In the genomic region with DNA sequence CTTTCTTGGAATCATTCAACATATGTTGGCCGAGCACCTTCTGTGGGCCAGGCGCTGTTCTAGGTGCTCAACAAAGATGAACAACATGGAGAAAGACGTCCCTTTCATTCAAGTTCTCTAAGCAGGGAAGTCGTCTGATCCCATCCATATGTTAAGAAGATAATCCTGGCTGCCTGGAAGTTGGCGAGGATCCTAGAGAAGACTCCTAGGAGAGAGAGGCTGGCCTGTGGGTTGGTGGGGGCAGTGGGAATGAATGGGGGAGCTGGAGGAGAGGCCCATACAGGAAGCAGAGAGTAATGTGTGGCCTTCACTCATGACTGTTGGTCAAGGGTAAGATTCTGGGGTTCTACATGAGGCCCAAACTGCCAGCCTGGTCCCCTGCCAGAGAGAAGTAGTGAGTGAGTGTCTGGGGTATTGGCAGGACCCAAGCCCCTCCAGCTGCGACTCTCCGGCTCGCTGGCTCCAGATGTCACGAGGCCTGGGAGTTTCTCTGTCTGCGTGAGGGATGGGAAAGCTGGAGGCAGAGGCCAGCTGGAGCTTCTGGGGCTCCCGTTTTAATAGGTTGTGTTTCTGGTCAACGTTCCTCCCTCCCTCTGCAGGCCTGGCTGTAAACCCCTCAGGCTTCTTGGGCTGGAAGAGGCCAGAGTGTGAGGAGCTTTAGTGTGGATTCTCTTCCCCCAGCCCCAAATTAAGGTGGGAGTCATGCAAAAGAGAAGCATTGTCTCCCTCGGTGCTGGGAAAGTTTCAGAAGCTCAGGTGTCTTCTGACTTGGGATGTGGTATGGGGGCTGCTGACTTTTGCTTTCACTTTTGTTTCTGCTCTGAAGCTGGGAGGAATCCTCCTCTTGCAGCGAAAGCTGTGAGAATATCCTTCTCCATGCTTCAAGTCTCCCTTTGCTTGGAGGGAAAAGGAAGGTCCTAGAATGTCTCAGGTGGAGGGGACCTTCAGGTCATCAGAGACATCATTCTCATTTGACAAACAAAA, we compare ENCODE assay signal across 10 cellular contexts. TPM values are rescaled to one million over a fixed set of nuclear protein-coding genes. Genes with fewer than 3 reads are reported as not detected.
DNase-seq lines count a peak whose midpoint lies in the region; ATAC-seq, FAIRE-seq and TF ChIP-seq lines count a peak whose summit lies in the region.
"Had no signal": no experiment of that assay in that cellular context is flagged by ENCODE, and none has a peak within 500 bp of the region (broad histone marks: within the 10 kb centered on the region; RNA-seq: fewer than 3 reads in every experiment).

No MANE protein-coding gene starts in this region.

- CTCF ChIA-PET in AG04450 (lab: Charles Lee): interaction anchor here (0.7 to 2.8 kb wide), 4 partner anchors 13 to 168 kb away, joined by 3 to 12 read pairs (median 6); no protein-coding TSS in a partner anchor

- H3K9me3 ChIP-seq in AG04450 (ENCODE audit: control insufficient read depth, insufficient read depth, low read length) (no peaks in the 10 kb centered on the region; the same call in 1 of the 2 replicates), T-helper 17 cell (ENCODE audit: control insufficient read depth, low read length, poor library complexity, severe bottlenecking) (no peaks in the 10 kb centered on the region), lower lobe of right lung (no peaks in the 10 kb centered on the region)

- peak; percentile 40 for FAIRE-seq in GM12892 (lab: Jason Lieb, UNC)

- H3K4me1 ChIP-seq in lower lobe of right lung: peaks cover 65% of the 10 kb centered on the region

- H3K4me3 ChIP-seq in AG04450 (ENCODE audit: low read depth, low read length) (peak overlapping the region; percentile 71), lower lobe of right lung (peak overlapping the region; percentile 29)

- no peak for DNase-seq in AG04450 (ENCODE audit: low read depth, low spot score)
- DNase-seq in GM12892 (ENCODE audit: insufficient read length): no peak
- DNase-seq in T-helper 17 cell: no peak
- DNase-seq in lower lobe of right lung: no peak
- DNase-seq in GM03348 (ENCODE audit: low spot score): no peak
- no peak for DNase-seq in HuH-7.5 (ENCODE audit: low spot score)
- DNase-seq: DMS79, midbrain had no signal

- intact Hi-C loops in lower lobe of right lung (cut with DNase I): no loop called here

- H3K4me1 Mint-ChIP-seq in T-helper 17 cell: peaks cover 22% of the 10 kb centered on the region

- H3K27me3 Mint-ChIP-seq in T-helper 17 cell: peaks cover 42% of the 10 kb centered on the region

- POLR2A ChIA-PET in AG04450 (lab: Yijun Ruan, JAX): interaction anchor here (0.9 to 2.5 kb wide), 2 partner anchors 11 to 23 kb away, joined by 3 to 13 read pairs; no protein-coding TSS in a partner anchor

- no peaks in the 10 kb centered on the region for H3K36me3 ChIP-seq in lower lobe of right lung

- H3K27me3 ChIP-seq in AG04450 (ENCODE audit: control insufficient read depth, insufficient read depth, low read length) (no peaks in the 10 kb centered on the region), lower lobe of right lung (ENCODE audit: low read depth) (no peaks in the 10 kb centered on the region)

- peak overlapping the region; percentile 54 for H3K27ac Mint-ChIP-seq in T-helper 17 cell

- TF ChIP-seq CTCF in AG04450 (IDR thresholded peaks at IDR 0.05; ENCODE audit: low read depth, low read length) (no peak), lower lobe of right lung (IDR thresholded peaks at IDR 0.05) (no peak)

- ATAC-seq in T-helper 17 cell (no peak), lower lobe of right lung (no peak), GM21528 (IDR thresholded peaks at IDR 0.05; ENCODE audit: low FRiP score, unreplicated experiment) (no peak), GM18498 (IDR thresholded peaks at IDR 0.05; ENCODE audit: unreplicated experiment) (no peak)

- no peak for TF ChIP-seq POLR2A in GM12892 (IDR thresholded peaks at IDR 0.05; ENCODE audit: low read depth, low read length)

- H3K36me3 Mint-ChIP-seq in T-helper 17 cell (ENCODE audit: low read depth): peaks cover 3% of the 10 kb centered on the region

- H3K27ac ChIP-seq in AG04450 (ENCODE audit: low read depth, low read length) (peak overlapping the region; percentile 39), lower lobe of right lung (peak overlapping the region; percentile 56)

- peak overlapping the region; percentile 68 for H3K4me3 Mint-ChIP-seq in T-helper 17 cell

RNA-seq across cellular contexts. Expression of a gene that starts 2.5 kb away (rescaled TPM):
- polyA plus RNA-seq in AG04450 (2011; rRNA removed): 25.5 and 28.6 TPM in 2 replicates
- 9.0 and 13.6 TPM in 2 replicates for polyA minus RNA-seq in AG04450 (2011; rRNA and poly(A)+ RNA removed)
- polyA plus RNA-seq in GM12892 (2012; ENCODE audit: missing spikeins): 0.13 TPM
- not detected for total RNA-seq in T-helper 17 cell
- 18.4 TPM for total RNA-seq in lower lobe of right lung

Comparison
In these comparisons a context has a peak if more than half of its experiments do, and no peak if none do; other contexts are left out.
1. RNA of a gene that starts 2.5 kb away (total RNA-seq): 18.4 TPM in lower lobe of right lung (single experiment); not detected in T-helper 17 cell; every median in the first group is over 10 times any median in the second.